In the genomic region with DNA sequence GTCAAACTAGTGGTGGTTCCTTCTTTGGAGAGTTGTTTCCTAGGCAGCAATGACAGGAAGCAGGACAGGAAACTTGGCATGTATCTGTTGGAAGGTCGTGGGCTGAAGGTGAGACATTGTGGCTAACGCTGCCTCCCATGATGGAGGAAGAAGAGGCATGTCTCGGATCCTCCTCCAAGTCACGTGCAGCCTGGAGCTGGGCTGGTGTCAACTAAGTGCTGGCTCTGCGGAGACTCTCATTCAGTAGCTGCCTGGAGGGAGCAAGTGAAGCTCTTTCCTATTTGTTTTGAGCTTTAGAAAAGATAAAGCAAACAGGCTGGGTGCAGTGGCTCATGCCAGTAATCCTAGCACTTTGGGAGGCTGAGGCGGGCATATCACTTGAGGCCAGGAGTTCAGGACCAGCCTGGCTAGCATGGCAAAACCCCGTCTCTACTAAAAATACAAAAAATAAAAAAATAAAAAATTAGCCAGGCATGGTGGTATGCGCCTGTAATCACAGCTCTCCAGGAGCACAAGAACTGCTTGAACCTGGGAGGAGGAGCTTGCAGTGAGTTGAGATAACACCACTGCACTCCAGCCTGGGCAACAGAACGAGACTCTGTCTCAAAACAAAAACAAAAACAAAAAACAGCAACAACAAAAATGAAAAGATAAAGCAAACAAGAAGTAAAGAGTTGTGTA, we compare ENCODE assay signal across 10 cellular contexts. TPM values are rescaled to one million over a fixed set of nuclear protein-coding genes. Genes with fewer than 3 reads are reported as not detected.
DNase-seq lines count a peak whose midpoint lies in the region; ATAC-seq and TF ChIP-seq lines count a peak whose summit lies in the region.
"Had no signal": no experiment of that assay in that cellular context is flagged by ENCODE, and none has a peak within 500 bp of the region (broad histone marks: within the 10 kb centered on the region; RNA-seq: fewer than 3 reads in every experiment).

No MANE protein-coding gene starts in this region.

- ATAC-seq in GM21717 (IDR thresholded peaks at IDR 0.05; ENCODE audit: unreplicated experiment): no peak

- H3K23ac ChIP-seq in neuronal stem cell (ENCODE audit: low read depth, low read length, poor library complexity): no peak overlapping the region

- peak overlapping the region; percentile 67 for H2AFZ ChIP-seq in neuronal stem cell (ENCODE audit: low read length)

- H3K9me3 ChIP-seq in neuronal stem cell (replicated peaks in 1 of 2; ENCODE audit: control insufficient read depth in 2 of 2, insufficient read depth in 1 of 2, low read depth in 1 of 2, low read length in 2 of 2) (no peaks in the 10 kb centered on the region), SJCRH30 (replicated peaks) (no peaks in the 10 kb centered on the region)

- no peak overlapping the region for H3K4me2 ChIP-seq in neuronal stem cell (ENCODE audit: insufficient read depth, low read length, poor library complexity, severe bottlenecking)

- H3K4me1 ChIP-seq in neuronal stem cell (ENCODE audit: control insufficient read depth in 2 of 2, insufficient read depth in 1 of 2, low read depth in 1 of 2, low read length in 2 of 2) (peaks cover 0 to 11% of the 10 kb centered on the region in 2 donors), SJCRH30 (no peaks in the 10 kb centered on the region)

- no peak overlapping the region for H2BK120ac ChIP-seq in neuronal stem cell (ENCODE audit: low read depth, low read length)

- H2BK12ac ChIP-seq in neuronal stem cell (ENCODE audit: low read length): no peak overlapping the region

- H3K27me3 ChIP-seq in neuronal stem cell (ENCODE audit: control insufficient read depth in 3 of 3, insufficient read depth in 3 of 3, low read depth in 1 of 3, low read length in 3 of 3) (peaks cover 0 to 4% (median 0%) of the 10 kb centered on the region in 3 experiments), SJCRH30 (no peaks in the 10 kb centered on the region)

- H3K27ac ChIP-seq in C4-2B (peak overlapping the region; percentile 5; the same call in 1 of the 2 replicates), neuronal stem cell (replicated peaks; ENCODE audit: low read length) (no peak overlapping the region), SJCRH30 (no peak overlapping the region)

- no peak overlapping the region for H2AK5ac ChIP-seq in neuronal stem cell (ENCODE audit: low read depth, low read length)

- TF ChIP-seq CTCF in C4-2B (conservative IDR thresholded peaks at IDR 0.05) (no peak), NB4 (IDR thresholded peaks at IDR 0.05; ENCODE audit: low read depth, low read length) (no peak), fibroblast of pulmonary artery (IDR thresholded peaks at IDR 0.05; ENCODE audit: low read length, missing control alignments) (no peak)

- H2BK15ac ChIP-seq in neuronal stem cell (ENCODE audit: low read length): no peak overlapping the region

- TF ChIP-seq POLR2A in NB4 (IDR thresholded peaks at IDR 0.05; ENCODE audit: extremely low read depth, insufficient read length): no peak

- H2BK5ac ChIP-seq in neuronal stem cell (ENCODE audit: low read length): no peak overlapping the region

- no peak overlapping the region for H3K18ac ChIP-seq in neuronal stem cell (ENCODE audit: low read length)

- H4K8ac ChIP-seq in neuronal stem cell (ENCODE audit: low read depth, low read length): no peak overlapping the region

- WGBS in neuronal stem cell (ENCODE audit: extremely low coverage in 2 of 2, insufficient read length in 2 of 2, insufficient replicate concordance in 1 of 2), 2 donors: no CpG with 5 or more reads among the region's 9 CpGs

- no peak overlapping the region for H3K9ac ChIP-seq in neuronal stem cell (ENCODE audit: low read depth, low read length, poor library complexity)

- H3K4me3 ChIP-seq in NB4 (ENCODE audit: low read depth, low read length) (no peak overlapping the region), fibroblast of pulmonary artery (replicated peaks; ENCODE audit: low read depth, low read length) (peak overlapping the region; percentile 21), neuronal stem cell (ENCODE audit: low read length in 2 of 2) (no peak overlapping the region), SJCRH30 (no peak overlapping the region)

- H4K91ac ChIP-seq in neuronal stem cell (ENCODE audit: low read depth, low read length, poor library complexity): no peak overlapping the region

- no peaks in the 10 kb centered on the region for H3K36me3 ChIP-seq in neuronal stem cell (replicated peaks in 1 of 2; ENCODE audit: control insufficient read depth in 2 of 2, insufficient read depth in 2 of 2, low read length in 2 of 2)
- no peaks in the 10 kb centered on the region for H3K36me3 ChIP-seq in SJCRH30

- no peak overlapping the region for H3K14ac ChIP-seq in neuronal stem cell (ENCODE audit: low read length)

- peak; percentile 25 for DNase-seq in NB4 (ENCODE audit: low read depth)
- no peak for DNase-seq in fibroblast of pulmonary artery (ENCODE audit: low read depth)
- DNase-seq in neuronal stem cell (ENCODE audit: low spot score): no peak
- DNase-seq in SJCRH30: no peak
- DNase-seq in foreskin melanocyte: no peak
- no peak for DNase-seq in amniotic stem cell (lab: John Stamatoyannopoulos, UW)
- DNase-seq: NCI-H524; stimulated activated naive CD4-positive, alpha-beta T cell had no signal

- H3K4ac ChIP-seq in neuronal stem cell (ENCODE audit: low read length): no peak overlapping the region

- H3K79me1 ChIP-seq in neuronal stem cell (ENCODE audit: low read depth, low read length): no peaks in the 10 kb centered on the region

RNA-seq across cellular contexts. Expression of a gene that starts 28.2 kb away (rescaled TPM):
- polyA plus RNA-seq in neuronal stem cell (2013, experiment 1 of 2): 29.9 TPM
- 29.5 TPM for polyA plus RNA-seq in neuronal stem cell (2013, experiment 2 of 2)
- 6.0 and 7.3 TPM in 2 replicates for total RNA-seq in SJCRH30 (2014; rRNA removed; shearing (Covaris generic))

RNA-seq across cellular contexts. Expression of a gene that starts 55.6 kb away (rescaled TPM):
- 49.4 TPM for polyA plus RNA-seq in neuronal stem cell (2013, experiment 1 of 2)
- polyA plus RNA-seq in neuronal stem cell (2013, experiment 2 of 2): 51.2 TPM
- total RNA-seq in SJCRH30 (2014; rRNA removed; shearing (Covaris generic)): 36.9 and 40.1 TPM in 2 replicates
